ENCODE assay signal across 15 cellular contexts in the genomic region with DNA sequence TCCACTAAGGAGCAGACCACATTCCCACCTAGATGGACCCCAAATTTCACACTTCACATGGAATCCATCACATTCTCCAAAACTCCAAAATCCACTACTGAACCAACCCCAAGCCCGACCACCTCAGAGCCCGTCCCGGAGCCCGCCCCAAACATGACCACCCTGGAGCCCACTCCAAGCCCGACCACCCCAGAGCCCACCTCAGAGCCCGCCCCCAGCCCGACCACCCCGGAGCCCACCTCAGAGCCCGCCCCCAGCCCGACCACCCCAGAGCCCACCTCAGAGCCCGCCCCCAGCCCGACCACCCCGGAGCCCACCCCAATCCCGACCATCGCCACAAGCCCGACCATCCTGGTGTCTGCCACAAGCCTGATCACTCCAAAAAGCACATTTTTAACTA. TPM values are rescaled to one million over a fixed set of nuclear protein-coding genes. Genes with fewer than 3 reads are reported as not detected.
DNase-seq lines count a peak whose midpoint lies in the region; ATAC-seq, FAIRE-seq and TF ChIP-seq lines count a peak whose summit lies in the region.
"Had no signal": no experiment of that assay in that cellular context is flagged by ENCODE, and none has a peak within 500 bp of the region (broad histone marks: within the 10 kb centered on the region; RNA-seq: fewer than 3 reads in every experiment).

No MANE protein-coding gene starts in this region.

- H3K4me1 ChIP-seq in GM23248 (ENCODE audit: insufficient read depth) (peaks cover 2% of the 10 kb centered on the region; the same call in 1 of the 2 replicates), osteoblast (ENCODE audit: insufficient read depth, low read length) (peaks cover 15% of the 10 kb centered on the region)

- H4K20me1 ChIP-seq in GM23248 (ENCODE audit: insufficient read depth) (no peaks in the 10 kb centered on the region), osteoblast (ENCODE audit: insufficient read depth, low read length) (peaks cover 1% of the 10 kb centered on the region)

- CTCF ChIA-PET in activated CD4-positive, alpha-beta T cell treated with anti-CD3 and anti-CD28 coated beads, Interleukin-2, amount 10 ng/mL, durations not matched to agents 7 days and 5 days (lab: Charles Lee): interaction anchor here (0.9 to 1.6 kb wide), 2 partner anchors 24 to 54 kb away, joined by 3 to 4 read pairs; partner anchors contain the start of gene CAMTA2

- no peak overlapping the region for H3K4me2 ChIP-seq in GM23248 (ENCODE audit: unreplicated experiment)
- H3K4me2 ChIP-seq in osteoblast (ENCODE audit: insufficient read depth, low read length): peak overlapping the region; percentile 77
- H3K4me2 ChIP-seq: KMS-11, neural progenitor cell had no signal

- H3K9me3 Mint-ChIP-seq in activated CD4-positive, alpha-beta T cell treated with anti-CD3 and anti-CD28 coated beads, Interleukin-2, amount 10 ng/mL, durations not matched to agents 7 days and 5 days: no peaks in the 10 kb centered on the region
- H3K9me3 Mint-ChIP-seq in brain: no peaks in the 10 kb centered on the region
- H3K9me3 Mint-ChIP-seq: neural progenitor cell had no signal

- H3K36me3 ChIP-seq in GM23248 (ENCODE audit: low read depth) (no peaks in the 10 kb centered on the region), osteoblast (ENCODE audit: insufficient read depth, low read length) (peaks cover 26% of the 10 kb centered on the region)
- H3K36me3 ChIP-seq: neural progenitor cell had no signal

- no peak overlapping the region for H3K4me3 Mint-ChIP-seq in activated CD4-positive, alpha-beta T cell treated with anti-CD3 and anti-CD28 coated beads, Interleukin-2, amount 10 ng/mL, durations not matched to agents 7 days and 5 days
- H3K4me3 Mint-ChIP-seq in brain: peak overlapping the region in 1 of 5 experiments; percentile 26
- H3K4me3 Mint-ChIP-seq: neural progenitor cell had no signal

- no peaks in the 10 kb centered on the region for H3F3A ChIP-seq in GM23248 (ENCODE audit: insufficient read depth)

- H3K27ac Mint-ChIP-seq in activated CD4-positive, alpha-beta T cell treated with anti-CD3 and anti-CD28 coated beads, Interleukin-2, amount 10 ng/mL, durations not matched to agents 7 days and 5 days: peak overlapping the region; percentile 41
- peak overlapping the region in 4 of 5 experiments; percentile 76 to 92 (median 85) for H3K27ac Mint-ChIP-seq in brain

- H3K9me3 ChIP-seq in GM23248 (ENCODE audit: low read depth) (no peaks in the 10 kb centered on the region), osteoblast (ENCODE audit: low read depth, low read length) (no peaks in the 10 kb centered on the region)
- H3K9me3 ChIP-seq: esophagus muscularis mucosa had no signal

- no peak overlapping the region for H3K4me3 ChIP-seq in GM23248
- H3K4me3 ChIP-seq in osteoblast (ENCODE audit: insufficient read depth, low read length): peak overlapping the region; percentile 61
- H3K4me3 ChIP-seq: esophagus muscularis mucosa, neural progenitor cell had no signal

- no peak for FAIRE-seq in GM19239 (lab: Jason Lieb, UNC)
- FAIRE-seq: islet of Langerhans had no signal

- POLR2A ChIA-PET in activated CD4-positive, alpha-beta T cell treated with anti-CD3 and anti-CD28 coated beads, Interleukin-2, amount 10 ng/mL, durations not matched to agents 7 days and 5 days (lab: Charles Lee): no interaction called here

- H3K27me3 ChIP-seq in GM23248 (replicated peaks; ENCODE audit: insufficient read depth): no peaks in the 10 kb centered on the region
- H3K27me3 ChIP-seq in osteoblast (ENCODE audit: insufficient read depth, low read length): no peaks in the 10 kb centered on the region
- H3K27me3 ChIP-seq: esophagus muscularis mucosa, neural progenitor cell had no signal

- DNase-seq in activated CD4-positive, alpha-beta T cell treated with anti-CD3 and anti-CD28 coated beads, Interleukin-2, amount 10 ng/mL, durations not matched to agents 7 days and 5 days: no peak
- DNase-seq in activated CD4-positive, alpha-beta T cell treated with anti-CD3 and anti-CD28 coated beads for 1 hour: no peak
- DNase-seq in GM23248: no peak
- peak; percentile 23 for DNase-seq in osteoblast (ENCODE audit: insufficient read length, low spot score, missing footprints)
- no peak for DNase-seq in T1000 (lab: John Stamatoyannopoulos, UW)
- no peak for DNase-seq in GM19239 (ENCODE audit: insufficient read length, low spot score)
- DNase-seq: activated gamma-delta T cell treated with Interleukin-2 at 50 U/mL for 16 hours had no signal

- 85 to 86% methylated on average over 6 to 16 of the region's 16 CpGs for WGBS in GM23248 (ENCODE audit: low coverage in 1 of 2, low lambda C conversion rate in 2 of 2, missing lambda C conversion rate in 2 of 2), 2 experiments

- no peak for ATAC-seq in HG03378 (IDR thresholded peaks at IDR 0.05; ENCODE audit: unreplicated experiment)

- peaks cover 43% of the 10 kb centered on the region for H3K4me1 Mint-ChIP-seq in activated CD4-positive, alpha-beta T cell treated with anti-CD3 and anti-CD28 coated beads, Interleukin-2, amount 10 ng/mL, durations not matched to agents 7 days and 5 days
- H3K4me1 Mint-ChIP-seq in brain: peaks cover 22% of the 10 kb centered on the region

- 0 out of 2 replicates have a peak overlapping the region, but pooled peaks have one; percentile 46 for H3K9ac ChIP-seq in GM23248
- H3K9ac ChIP-seq: KMS-11, neural progenitor cell had no signal

- in situ Hi-C loops in GM23248 (cut with MboI): no loop called here

- H3K79me2 ChIP-seq in GM23248 (ENCODE audit: insufficient read depth): peaks cover 9% of the 10 kb centered on the region
- peaks cover 13% of the 10 kb centered on the region for H3K79me2 ChIP-seq in osteoblast (ENCODE audit: insufficient read depth, low read length)

- no peak overlapping the region for H3K27ac ChIP-seq in GM23248
- no peak overlapping the region for H3K27ac ChIP-seq in osteoblast (ENCODE audit: low read depth, low read length)
- H3K27ac ChIP-seq: KMS-11, neural progenitor cell, WERI-Rb-1 had no signal

- H2AFZ ChIP-seq in GM23248: no peak overlapping the region
- H2AFZ ChIP-seq in osteoblast (ENCODE audit: low read length): peak overlapping the region; percentile 77
- H2AFZ ChIP-seq: neural progenitor cell had no signal

- no peaks in the 10 kb centered on the region for H3K27me3 Mint-ChIP-seq in activated CD4-positive, alpha-beta T cell treated with anti-CD3 and anti-CD28 coated beads, Interleukin-2, amount 10 ng/mL, durations not matched to agents 7 days and 5 days
- peaks cover 4% of the 10 kb centered on the region for H3K27me3 Mint-ChIP-seq in brain

- H3K9me2 ChIP-seq in GM23248 (ENCODE audit: insufficient read depth): no peaks in the 10 kb centered on the region

- peaks cover 47% of the 10 kb centered on the region for H3K36me3 Mint-ChIP-seq in activated CD4-positive, alpha-beta T cell treated with anti-CD3 and anti-CD28 coated beads, Interleukin-2, amount 10 ng/mL, durations not matched to agents 7 days and 5 days (ENCODE audit: low read depth)
- H3K36me3 Mint-ChIP-seq in brain: peaks cover 24% of the 10 kb centered on the region

- no peak for TF ChIP-seq CTCF in brain (conservative IDR thresholded peaks at IDR 0.05)
- no peak for TF ChIP-seq CTCF in osteoblast (IDR thresholded peaks at IDR 0.05; ENCODE audit: extremely low read depth, low read depth, low read length)

RNA-seq across cellular contexts. Expression of gene GP1BA, which starts 1.6 kb away (rescaled TPM):
- not detected for total RNA-seq in activated CD4-positive, alpha-beta T cell treated with anti-CD3 and anti-CD28 coated beads, Interleukin-2, amount 10 ng/mL, durations not matched to agents 7 days and 5 days
- not detected in 2 replicates for total RNA-seq in GM23248 (2014; rRNA removed; shearing (Covaris generic))
- polyA plus RNA-seq in GM23248 (2016; fragmentation: Nextera tagmentation; extraction: Ambion mirVana) (0.18 TPM in 1 of 2 replicates, not detected in the other), brain (ENCODE audit: insufficient read depth, low read depth, low replicate concordance) (not detected)
- not detected in 2 replicates for total RNA-seq in osteoblast
- total RNA-seq: urinary bladder had no signal

RNA-seq across cellular contexts. Expression of gene SLC25A11, which starts 6.2 kb away (rescaled TPM):
- total RNA-seq in activated CD4-positive, alpha-beta T cell treated with anti-CD3 and anti-CD28 coated beads, Interleukin-2, amount 10 ng/mL, durations not matched to agents 7 days and 5 days: 10 to 100 TPM; 73.0 to 75.3 TPM
- 68.5 and 131 TPM in 2 replicates for total RNA-seq in GM23248 (2014; rRNA removed; shearing (Covaris generic))
- polyA plus RNA-seq in GM23248 (2016; fragmentation: Nextera tagmentation; extraction: Ambion mirVana) (71.4 and 73.2 TPM in 2 replicates), brain (ENCODE audit: insufficient read depth, low read depth, low replicate concordance) (120 TPM)
- total RNA-seq in osteoblast: 43.6 and 47.4 TPM in 2 replicates

RNA-seq across cellular contexts. Expression of gene RNF167, which starts 6.4 kb away (rescaled TPM):
- 100 to 1,000 TPM; 254 to 273 TPM for total RNA-seq in activated CD4-positive, alpha-beta T cell treated with anti-CD3 and anti-CD28 coated beads, Interleukin-2, amount 10 ng/mL, durations not matched to agents 7 days and 5 days
- total RNA-seq in GM23248 (2014; rRNA removed; shearing (Covaris generic)): 19.8 and 31.7 TPM in 2 replicates
- polyA plus RNA-seq in GM23248 (2016; fragmentation: Nextera tagmentation; extraction: Ambion mirVana): 34.2 and 36.6 TPM in 2 replicates
- 268 TPM for polyA plus RNA-seq in brain (ENCODE audit: insufficient read depth, low read depth, low replicate concordance)
- 25.3 and 26.5 TPM in 2 replicates for total RNA-seq in osteoblast

RNA-seq across cellular contexts. Expression of gene PFN1, which starts 14.7 kb away (rescaled TPM):
- 1,000 to 10,000 TPM; 2,428 to 2,438 TPM for total RNA-seq in activated CD4-positive, alpha-beta T cell treated with anti-CD3 and anti-CD28 coated beads, Interleukin-2, amount 10 ng/mL, durations not matched to agents 7 days and 5 days
- total RNA-seq in GM23248 (2014; rRNA removed; shearing (Covaris generic)): 621 and 886 TPM in 2 replicates
- 2,247 and 2,282 TPM in 2 replicates for polyA plus RNA-seq in GM23248 (2016; fragmentation: Nextera tagmentation; extraction: Ambion mirVana)
- polyA plus RNA-seq in brain (ENCODE audit: insufficient read depth, low read depth, low replicate concordance): 473 TPM
- total RNA-seq in osteoblast: 347 and 425 TPM in 2 replicates

RNA-seq across cellular contexts. Expression of gene ENO3, which starts 17.3 kb away (rescaled TPM):
- 10 to 100 TPM; 44.9 to 54.8 TPM for total RNA-seq in activated CD4-positive, alpha-beta T cell treated with anti-CD3 and anti-CD28 coated beads, Interleukin-2, amount 10 ng/mL, durations not matched to agents 7 days and 5 days
- 0.38 and 1.2 TPM in 2 replicates for total RNA-seq in GM23248 (2014; rRNA removed; shearing (Covaris generic))
- 3.2 and 4.1 TPM in 2 replicates for polyA plus RNA-seq in GM23248 (2016; fragmentation: Nextera tagmentation; extraction: Ambion mirVana)
- 5.5 TPM for polyA plus RNA-seq in brain (ENCODE audit: insufficient read depth, low read depth, low replicate concordance)
- total RNA-seq in osteoblast: 2.9 TPM in 2 replicates
